Comparison of ENCODE assay signal across 1 cellular context in genomic region chr16:53769185-53769584, GRCh38.
TF ChIP-seq lines count a peak whose summit lies in the region.

No MANE protein-coding gene starts in this region.

TF ChIP-seq in K562, 482 proteins besides CTCF, POLR2A, EP300 and RAD21:
- no peak for TF ChIP-seq ZNF174 (CRISPR knock-in tag; IDR thresholded peaks at IDR 0.05)
- TF ChIP-seq U2AF1 (optimal IDR thresholded peaks at IDR 0.05; ENCODE audit: low read depth, low read length) = no peak
- no peak for TF ChIP-seq HNRNPK (IDR thresholded peaks at IDR 0.05; ENCODE audit: low read depth, low read length, poor library complexity, severe bottlenecking)
- peak; percentile 57 for TF ChIP-seq RBM25 (IDR thresholded peaks at IDR 0.05; ENCODE audit: low read depth, low read length, severe bottlenecking)
- no peak for TF ChIP-seq SAFB2 (IDR thresholded peaks at IDR 0.05; ENCODE audit: borderline replicate concordance, low read depth, low read length, severe bottlenecking)
TF ChIP-seq in K562: peak in this region for 1.
